In genomic region chr15:63815211-63815610, GRCh38 we compare ENCODE assay signal across 20 cellular contexts. TPM values are rescaled to one million over a fixed set of nuclear protein-coding genes. Genes with fewer than 3 reads are reported as not detected.
DNase-seq lines count a peak whose midpoint lies in the region; ATAC-seq, FAIRE-seq and TF ChIP-seq lines count a peak whose summit lies in the region.
"Had no signal": no experiment of that assay in that cellular context is flagged by ENCODE, and none has a peak within 500 bp of the region (broad histone marks: within the 10 kb centered on the region; RNA-seq: fewer than 3 reads in every experiment).

No MANE protein-coding gene starts in this region.

- peaks cover 0 to 2% of the 10 kb centered on the region in 2 experiments for H4K20me1 ChIP-seq in H1 (replicated peaks in 1 of 2; ENCODE audit: control insufficient read depth in 1 of 2, insufficient read depth in 2 of 2, low read length in 2 of 2)

- POLR2A ChIA-PET in H1 (lab: Charles Lee; ENCODE audit: partially characterized antibody), result no interaction called here
- POLR2A ChIA-PET in naive thymus-derived CD8-positive, alpha-beta T cell (lab: Charles Lee), result no interaction called here

- no peak overlapping the region for H3K56ac ChIP-seq in H1 (replicated peaks; ENCODE audit: insufficient read length, low read depth, low read length)

- no peak overlapping the region for H3K4ac ChIP-seq in H1 (replicated peaks; ENCODE audit: insufficient read length, low read depth, low read length)

- no peak overlapping the region for H3K4me3 Mint-ChIP-seq in activated naive CD8-positive, alpha-beta T cell
- no peak overlapping the region for H3K4me3 Mint-ChIP-seq in activated naive CD8-positive, alpha-beta T cell treated with anti-CD3 and anti-CD28 coated beads, Interleukin-2, amount 50 U/mL, for 24 hours
- H3K4me3 Mint-ChIP-seq in naive thymus-derived CD8-positive, alpha-beta T cell, result peak overlapping the region in 4 of 10 donors; percentile 4 to 49 (median 28)

- H3K4me1 ChIP-seq in H1 (replicated peaks in 1 of 4; ENCODE audit: control insufficient read depth in 3 of 4, insufficient read depth in 4 of 4, low read length in 3 of 4) (peaks cover 0 to 19% (median 3%) of the 10 kb centered on the region in 4 experiments; a peak in 4 of 7 replicates), vagina (peaks cover 59% of the 10 kb centered on the region)

- H3K18ac ChIP-seq in H1 (ENCODE audit: extremely low read depth, low read length), result no peak overlapping the region

- H3K9me3 Mint-ChIP-seq in activated naive CD8-positive, alpha-beta T cell (ENCODE audit: low read depth), result no peaks in the 10 kb centered on the region
- no peaks in the 10 kb centered on the region for H3K9me3 Mint-ChIP-seq in activated naive CD8-positive, alpha-beta T cell treated with anti-CD3 and anti-CD28 coated beads, Interleukin-2, amount 50 U/mL, for 24 hours
- no peaks in the 10 kb centered on the region for H3K9me3 Mint-ChIP-seq in naive thymus-derived CD8-positive, alpha-beta T cell

- H3K4me1 Mint-ChIP-seq in activated naive CD8-positive, alpha-beta T cell (ENCODE audit: low read depth), result peaks cover 79% of the 10 kb centered on the region
- H3K4me1 Mint-ChIP-seq in activated naive CD8-positive, alpha-beta T cell treated with anti-CD3 and anti-CD28 coated beads, Interleukin-2, amount 50 U/mL, for 24 hours, result peaks cover 72% of the 10 kb centered on the region
- peaks cover 36 to 85% (median 80%) of the 10 kb centered on the region in 4 donors for H3K4me1 Mint-ChIP-seq in naive thymus-derived CD8-positive, alpha-beta T cell

- no peak overlapping the region for H2AFZ ChIP-seq in H1 (ENCODE audit: low read length)

- no peak overlapping the region for H2BK120ac ChIP-seq in H1 (replicated peaks; ENCODE audit: low read depth, low read length)

- H3K23ac ChIP-seq in H1 (ENCODE audit: insufficient read length), result no peak overlapping the region

- no peak overlapping the region for H4K8ac ChIP-seq in H1 (ENCODE audit: extremely low read depth, insufficient read depth, low read length)

- peaks cover 4 to 80% of the 10 kb centered on the region in 2 experiments for H3K79me2 ChIP-seq in H1 (ENCODE audit: control insufficient read depth in 1 of 2, insufficient read depth in 2 of 2, low read length in 2 of 2)

- H2BK5ac ChIP-seq in H1 (ENCODE audit: low read depth, low read length), result no peak overlapping the region; the same call in 1 of the 2 replicates

- no peak for TF ChIP-seq RAD21 in H1 (IDR thresholded peaks at IDR 0.05 in 1 of 2, conservative IDR thresholded peaks at IDR 0.05 in 1 of 2; ENCODE audit: low read depth in 2 of 2, low read length in 2 of 2)

- intact Hi-C loops in vagina (cut with DNase I), result no loop called here

- CTCF ChIA-PET in H1 (lab: Charles Lee; ENCODE audit: partially characterized antibody), result interaction anchor here (1.2 kb wide), 1 partner anchor 76 kb away, joined by 4 read pairs; no protein-coding TSS in a partner anchor

- H2BK15ac ChIP-seq in H1 (ENCODE audit: low read length), result no peak overlapping the region

- no peak for TF ChIP-seq CTCF in H1 (IDR thresholded peaks at IDR 0.05; ENCODE audit: control extremely low read depth in 1 of 3, insufficient read depth in 1 of 3, low read depth in 1 of 3, low read length in 3 of 3)
- no peak for TF ChIP-seq CTCF in vagina (IDR thresholded peaks at IDR 0.05)

- H3K27ac ChIP-seq in H1 (ENCODE audit: low read depth, low read length) (no peak overlapping the region), vagina (no peak overlapping the region)
- H3K27ac ChIP-seq: BLaER1 had no signal

- no peak overlapping the region for H2BK20ac ChIP-seq in H1 (ENCODE audit: low read length)

- H3K23me2 ChIP-seq in H1 (ENCODE audit: low read depth, low read length), result no peaks in the 10 kb centered on the region; the same call in 1 of the 2 replicates

- no peaks in the 10 kb centered on the region for H3K9me3 ChIP-seq in H1 (ENCODE audit: insufficient read depth in 2 of 2, low read depth in 1 of 2, low read length in 1 of 2)
- no peaks in the 10 kb centered on the region for H3K9me3 ChIP-seq in vagina
- H3K9me3 ChIP-seq: BLaER1 had no signal

- H3K9ac ChIP-seq in H1 (replicated peaks in 1 of 4; ENCODE audit: extremely low read depth in 1 of 4, low read depth in 3 of 4, low read length in 3 of 4), result no peak overlapping the region
- H3K9ac ChIP-seq: BLaER1 had no signal

- no peaks in the 10 kb centered on the region for H3K27me3 ChIP-seq in H1 (replicated peaks in 1 of 4; ENCODE audit: control insufficient read depth in 3 of 4, extremely low read depth in 1 of 4, insufficient read depth in 3 of 4, low read length in 3 of 4)
- H3K27me3 ChIP-seq in vagina, result no peaks in the 10 kb centered on the region
- H3K27me3 ChIP-seq: BLaER1 had no signal

- H3K27ac Mint-ChIP-seq in activated naive CD8-positive, alpha-beta T cell, result peak overlapping the region; percentile 13
- no peak overlapping the region for H3K27ac Mint-ChIP-seq in activated naive CD8-positive, alpha-beta T cell treated with anti-CD3 and anti-CD28 coated beads, Interleukin-2, amount 50 U/mL, for 24 hours
- H3K27ac Mint-ChIP-seq in naive thymus-derived CD8-positive, alpha-beta T cell, result peak overlapping the region in 6 of 10 donors; percentile 1 to 39 (median 13)

- no peaks in the 10 kb centered on the region for H3K27me3 Mint-ChIP-seq in activated naive CD8-positive, alpha-beta T cell
- H3K27me3 Mint-ChIP-seq in activated naive CD8-positive, alpha-beta T cell treated with anti-CD3 and anti-CD28 coated beads, Interleukin-2, amount 50 U/mL, for 24 hours, result no peaks in the 10 kb centered on the region
- H3K27me3 Mint-ChIP-seq in naive thymus-derived CD8-positive, alpha-beta T cell, result no peaks in the 10 kb centered on the region

- ATAC-seq in activated naive CD8-positive, alpha-beta T cell treated with anti-CD3 and anti-CD28 coated beads, Interleukin-2, amount 50 U/mL, for 24 hours, result no peak
- ATAC-seq in naive thymus-derived CD8-positive, alpha-beta T cell, result no peak
- ATAC-seq: Panc1 had no signal

- peak overlapping the region; percentile 59 for H4K5ac ChIP-seq in H1 (ENCODE audit: insufficient read length, low read depth, low read length)

- H2BK12ac ChIP-seq in H1 (ENCODE audit: low read depth, low read length), result no peak overlapping the region

- DNase-seq in activated naive CD8-positive, alpha-beta T cell treated with anti-CD3 and anti-CD28 coated beads, Interleukin-2, amount 50 U/mL, for 24 hours, result no peak
- DNase-seq in H1 (ENCODE audit: low read depth in 1 of 2, low spot score in 2 of 2), result no peak
- DNase-seq in naive thymus-derived CD8-positive, alpha-beta T cell, result no peak
- no peak for DNase-seq in ecto neural progenitor cell (ENCODE audit: low spot score)
- no peak for DNase-seq in NCI-H1436 treated with DMSO at 0.1 percent for 48 hours (lab: John Stamatoyannopoulos, UW)
- DNase-seq in vagina (ENCODE audit: extremely low spot score in 2 of 2), result no peak
- DNase-seq in activated CD4-positive, alpha-beta T cell treated with anti-CD3 and anti-CD28 coated beads, Interleukin-2, amount 50 U/mL, for 4 hours, result no peak
- DNase-seq: 8988T, GDM1, GOT3, NCI-H1105, NCI-H1694 treated with DMSO at 0.1 percent for 48 hours, NCI-H2107, NCI-H2227 treated with DMSO at 0.1 percent for 48 hours, NCI-H524 treated with DMSO at 0.1 percent for 48 hours had no signal

- TF ChIP-seq EP300 in H1 (IDR thresholded peaks at IDR 0.05; ENCODE audit: borderline replicate concordance in 1 of 2, low read depth in 2 of 2, low read length in 2 of 2), result no peak

- TF ChIP-seq POLR2A in H1 (IDR thresholded peaks at IDR 0.05; ENCODE audit: control extremely low read depth in 1 of 2, low read depth in 2 of 2, low read length in 2 of 2), result no peak
- no peak for TF ChIP-seq POLR2A in vagina (IDR thresholded peaks at IDR 0.05)

- H3K79me1 ChIP-seq in H1 (ENCODE audit: low read depth, low read length), result no peaks in the 10 kb centered on the region

- no peak overlapping the region for H3K4me3 ChIP-seq in H1 (ENCODE audit: extremely low read depth in 1 of 4, insufficient read depth in 2 of 4, low read depth in 3 of 4, low read length in 4 of 4)
- no peak overlapping the region for H3K4me3 ChIP-seq in vagina
- H3K4me3 ChIP-seq: BLaER1, GM12878 had no signal

- H4K91ac ChIP-seq in H1 (replicated peaks; ENCODE audit: insufficient read length, low read length), result no peak overlapping the region

- no peak overlapping the region for H3K14ac ChIP-seq in H1 (ENCODE audit: insufficient read length)

- 0 out of 4 replicates have a peak overlapping the region, but pooled peaks of 1 of the 2 experiments have one; percentile 26 for H3K4me2 ChIP-seq in H1 (ENCODE audit: insufficient read depth in 1 of 2, low read depth in 2 of 2, low read length in 2 of 2)
- H3K4me2 ChIP-seq: BLaER1 had no signal

- H3K36me3 Mint-ChIP-seq in activated naive CD8-positive, alpha-beta T cell, result peaks cover 9% of the 10 kb centered on the region
- peaks cover 9% of the 10 kb centered on the region for H3K36me3 Mint-ChIP-seq in activated naive CD8-positive, alpha-beta T cell treated with anti-CD3 and anti-CD28 coated beads, Interleukin-2, amount 50 U/mL, for 24 hours (ENCODE audit: low read depth)
- H3K36me3 Mint-ChIP-seq in naive thymus-derived CD8-positive, alpha-beta T cell, result peaks cover 4 to 16% (median 10%) of the 10 kb centered on the region in 3 donors

- no peak overlapping the region for H2AK5ac ChIP-seq in H1 (ENCODE audit: low read depth, low read length)

- no peak for FAIRE-seq in H1 (lab: Jason Lieb, UNC)
- FAIRE-seq: GM12878, GM18507 had no signal

- WGBS in H1 (ENCODE audit: extremely low coverage in 1 of 2, insufficient coverage in 1 of 2, insufficient read length in 1 of 2, insufficient replicate concordance in 2 of 2, low coverage in 1 of 2, low lambda C conversion rate in 2 of 2, missing lambda C conversion rate in 1 of 2), 2 experiments, result 86 to 100% methylated on average over 1 to 2 of the region's 2 CpGs

- H3K36me3 ChIP-seq in H1 (ENCODE audit: control insufficient read depth in 2 of 4, insufficient read depth in 4 of 4, low read length in 3 of 4) (no peaks in the 10 kb centered on the region), vagina (no peaks in the 10 kb centered on the region)
- H3K36me3 ChIP-seq: BLaER1 had no signal

TF ChIP-seq in H1, 55 proteins besides CTCF, POLR2A, EP300 and RAD21 (continues in another document):
- no peak for TF ChIP-seq TBP (IDR thresholded peaks at IDR 0.05; ENCODE audit: low read depth, low read length)
- TF ChIP-seq CEBPB (IDR thresholded peaks at IDR 0.05; ENCODE audit: low read depth, low read length), result no peak

RNA-seq across cellular contexts. Expression of gene HERC1, which starts 18.5 kb away (rescaled TPM):
- total RNA-seq in H1 (2021; fragmentation: NEBNext Ultra II Directional; extraction: Animal tissue kit (Norgen Biotek cat#: 25700)), result 43.4 and 46.0 TPM in 2 replicates
- polyA plus RNA-seq in H1 (2011; rRNA removed), result 26.8 and 36.2 TPM in 2 replicates
- 28.7 TPM for polyA plus RNA-seq in H1 (2011; cell fraction: cytosol; rRNA removed)
- 69.0 TPM for polyA plus RNA-seq in H1 (2011; cell fraction: nucleus; rRNA removed)
- 34.4 to 51.7 TPM (median 38.0 TPM) in 4 replicates for polyA plus RNA-seq in H1 (2012, experiment 1 of 2)
- polyA plus RNA-seq in H1 (2012, experiment 2 of 2), result 2.4 TPM
- polyA plus RNA-seq in H1 (2013, experiment 1 of 2), result 15.3 TPM
- 12.6 TPM for polyA plus RNA-seq in H1 (2013, experiment 2 of 2)
- 65.5 and 98.2 TPM in 2 replicates for polyA minus RNA-seq in H1 (2011; rRNA and poly(A)+ RNA removed)
- polyA minus RNA-seq in H1 (2011; cell fraction: cytosol; rRNA and poly(A)+ RNA removed), result 56.9 TPM
- polyA minus RNA-seq in H1 (2011; cell fraction: nucleus; rRNA and poly(A)+ RNA removed), result 87.7 TPM
- 100 to 1,000 TPM; 147 to 162 TPM for total RNA-seq in naive thymus-derived CD8-positive, alpha-beta T cell
- polyA plus RNA-seq in naive thymus-derived CD8-positive, alpha-beta T cell, result 10 to 100 TPM; 23.1 to 41.0 (median 38.9) TPM
- total RNA-seq in vagina, result 99.4 TPM
